19 cellular contexts compared by ENCODE assay signal in the genomic region with DNA sequence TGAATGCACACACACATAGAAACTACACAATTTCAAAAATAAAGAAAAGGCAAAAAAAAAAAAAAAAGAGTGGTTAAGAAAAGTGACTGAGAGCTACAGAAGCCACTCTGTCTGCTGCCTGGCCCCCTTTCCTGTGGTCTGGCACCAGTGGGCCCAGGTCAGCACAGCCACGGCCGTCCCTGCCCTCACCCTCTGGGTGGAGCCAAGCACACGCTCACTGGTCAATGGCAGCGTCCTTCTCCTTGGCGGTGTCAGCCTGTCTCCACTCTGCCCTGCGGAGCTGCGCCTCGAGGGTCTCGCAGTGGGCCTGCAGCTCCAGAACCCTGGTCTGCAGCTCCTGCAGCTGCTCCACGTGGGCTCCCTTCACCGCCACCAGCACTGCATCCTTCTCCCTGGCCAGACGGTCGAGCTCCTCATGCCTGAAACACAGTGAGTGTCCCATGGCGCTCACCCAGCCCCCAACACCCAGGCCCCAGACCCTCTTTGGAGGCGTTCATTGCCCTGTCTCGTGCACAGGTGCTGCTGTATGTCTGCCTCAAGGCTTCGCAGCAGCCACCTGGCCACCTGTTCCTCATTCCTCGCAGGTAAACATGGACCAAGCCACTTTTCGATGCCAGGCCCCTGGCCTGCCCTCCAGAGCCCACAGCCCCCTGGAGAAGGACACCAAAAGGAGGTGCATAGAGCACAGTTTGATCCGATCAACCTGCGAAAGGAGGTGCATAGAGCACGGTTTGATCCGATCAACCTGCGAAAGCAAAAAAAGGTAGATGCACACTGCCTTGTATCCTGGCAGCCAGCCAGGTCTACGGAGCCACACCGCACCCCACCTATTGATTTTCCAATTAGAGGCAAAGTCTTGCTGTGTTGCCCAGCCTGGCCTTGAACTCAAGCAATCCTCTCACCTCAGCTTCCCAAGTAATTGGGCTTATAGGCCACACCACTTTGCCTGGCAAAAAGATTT. TPM values are rescaled to one million over a fixed set of nuclear protein-coding genes. Genes with fewer than 3 reads are reported as not detected.
DNase-seq lines count a peak whose midpoint lies in the region; ATAC-seq, FAIRE-seq and TF ChIP-seq lines count a peak whose summit lies in the region.
"Had no signal": no experiment of that assay in that cellular context is flagged by ENCODE, and none has a peak within 500 bp of the region (broad histone marks: within the 10 kb centered on the region; RNA-seq: fewer than 3 reads in every experiment).

No MANE protein-coding gene starts in this region.

- H3K9ac ChIP-seq in kidney (ENCODE audit: low read length in 2 of 2) = no peak overlapping the region

- FAIRE-seq in kidney (lab: Jason Lieb, UNC) = no peak
- FAIRE-seq: G401.6, GM12891, GM19239, HTR-8/SVneo had no signal

- H3K36me3 ChIP-seq in kidney (ENCODE audit: control insufficient read depth in 1 of 2, insufficient read depth in 2 of 2, low read length in 2 of 2) (peaks cover 4 to 18% of the 10 kb centered on the region in 2 donors), suprapubic skin (peaks cover 31% of the 10 kb centered on the region)

- no peaks in the 10 kb centered on the region for H3K9me3 Mint-ChIP-seq in activated naive CD8-positive, alpha-beta T cell treated with anti-CD3 and anti-CD28 coated beads, Interleukin-2, amount 10 ng/mL, durations not matched to agents 7 days and 5 days
- H3K9me3 Mint-ChIP-seq in activated naive CD8-positive, alpha-beta T cell treated with anti-CD3 and anti-CD28 coated beads, Interleukin-2, amount 50 U/mL, for 24 hours = no peaks in the 10 kb centered on the region
- H3K9me3 Mint-ChIP-seq: CD4-positive, CD25-positive, alpha-beta regulatory T cell had no signal

- no peak for TF ChIP-seq POLR2A in erythroblast (IDR thresholded peaks at IDR 0.05; ENCODE audit: low read length)
- TF ChIP-seq POLR2A in suprapubic skin (IDR thresholded peaks at IDR 0.05) = no peak

- ATAC-seq in activated naive CD8-positive, alpha-beta T cell treated with anti-CD3 and anti-CD28 coated beads, Interleukin-2, amount 10 ng/mL, durations not matched to agents 7 days and 5 days (ENCODE audit: low read depth) = no peak
- ATAC-seq in activated naive CD8-positive, alpha-beta T cell treated with anti-CD3 and anti-CD28 coated beads, Interleukin-2, amount 50 U/mL, for 24 hours = no peak
- no peak for ATAC-seq in HG02678 (IDR thresholded peaks at IDR 0.05; ENCODE audit: unreplicated experiment)
- ATAC-seq: HCT116 had no signal

- H3K36me3 Mint-ChIP-seq in activated naive CD8-positive, alpha-beta T cell treated with anti-CD3 and anti-CD28 coated beads, Interleukin-2, amount 10 ng/mL, durations not matched to agents 7 days and 5 days = peaks cover 16% of the 10 kb centered on the region
- peaks cover 16% of the 10 kb centered on the region for H3K36me3 Mint-ChIP-seq in activated naive CD8-positive, alpha-beta T cell treated with anti-CD3 and anti-CD28 coated beads, Interleukin-2, amount 50 U/mL, for 24 hours (ENCODE audit: low read depth)

- H3K4me3 Mint-ChIP-seq in activated naive CD8-positive, alpha-beta T cell treated with anti-CD3 and anti-CD28 coated beads, Interleukin-2, amount 10 ng/mL, durations not matched to agents 7 days and 5 days = no peak overlapping the region
- no peak overlapping the region for H3K4me3 Mint-ChIP-seq in activated naive CD8-positive, alpha-beta T cell treated with anti-CD3 and anti-CD28 coated beads, Interleukin-2, amount 50 U/mL, for 24 hours
- H3K4me3 Mint-ChIP-seq: CD4-positive, CD25-positive, alpha-beta regulatory T cell had no signal

- intact Hi-C loops in kidney (cut with DNase I) = no loop called here

- H3K27ac ChIP-seq in kidney (ENCODE audit: low read depth in 2 of 2, low read length in 2 of 2) (no peak overlapping the region), suprapubic skin (no peak overlapping the region)

- DNase-seq in activated naive CD8-positive, alpha-beta T cell treated with anti-CD3 and anti-CD28 coated beads, Interleukin-2, amount 10 ng/mL, durations not matched to agents 7 days and 5 days = no peak
- no peak for DNase-seq in activated naive CD8-positive, alpha-beta T cell treated with anti-CD3 and anti-CD28 coated beads, Interleukin-2, amount 50 U/mL, for 24 hours
- DNase-seq in NCI-H2227 treated with DMSO at 0.1 percent for 48 hours (lab: John Stamatoyannopoulos, UW) = peak; percentile 33
- peak; percentile 57 for DNase-seq in kidney
- DNase-seq in erythroblast (lab: John Stamatoyannopoulos, UW) = no peak
- DNase-seq in suprapubic skin (ENCODE audit: low spot score in 2 of 2) = no peak
- DNase-seq: ACHN; CD4-positive, CD25-positive, alpha-beta regulatory T cell; DMS79 treated with DMSO at 0.1 percent for 48 hours; NCI-H1092; NCI-H2029 treated with DMSO at 0.1 percent for 48 hours; NCI-H524 treated with DMSO at 0.1 percent for 48 hours; T-helper 1 cell had no signal

- H3K27me3 Mint-ChIP-seq in activated naive CD8-positive, alpha-beta T cell treated with anti-CD3 and anti-CD28 coated beads, Interleukin-2, amount 10 ng/mL, durations not matched to agents 7 days and 5 days = no peaks in the 10 kb centered on the region
- H3K27me3 Mint-ChIP-seq in activated naive CD8-positive, alpha-beta T cell treated with anti-CD3 and anti-CD28 coated beads, Interleukin-2, amount 50 U/mL, for 24 hours = no peaks in the 10 kb centered on the region
- H3K27me3 Mint-ChIP-seq: CD4-positive, CD25-positive, alpha-beta regulatory T cell had no signal

- POLR2A ChIA-PET in activated naive CD8-positive, alpha-beta T cell treated with anti-CD3 and anti-CD28 coated beads, Interleukin-2, amount 10 ng/mL, durations not matched to agents 7 days and 5 days (lab: Charles Lee) = interaction anchor here (0.6 kb wide), 1 partner anchor 23 kb away, joined by 3 read pairs; no protein-coding TSS in a partner anchor

- TF ChIP-seq CTCF in kidney (IDR thresholded peaks at IDR 0.05; ENCODE audit: borderline replicate concordance, extremely low read depth, insufficient read depth) (no peak), suprapubic skin (IDR thresholded peaks at IDR 0.05) (no peak)

- H3K9me3 ChIP-seq in kidney (ENCODE audit: control insufficient read depth in 1 of 2, low read length in 2 of 2) (no peaks in the 10 kb centered on the region), suprapubic skin (no peaks in the 10 kb centered on the region)

- H3K4me1 ChIP-seq in kidney (ENCODE audit: control insufficient read depth in 1 of 2, insufficient read depth in 1 of 2, low read depth in 1 of 2, low read length in 2 of 2) (no peaks in the 10 kb centered on the region), suprapubic skin (no peaks in the 10 kb centered on the region)

- H3K27me3 ChIP-seq in suprapubic skin = no peaks in the 10 kb centered on the region

- H3K4me3 ChIP-seq in kidney (ENCODE audit: low read length in 2 of 2) = no peak overlapping the region
- no peak overlapping the region for H3K4me3 ChIP-seq in suprapubic skin

- WGBS in suprapubic skin = 90% methylated on average over 21 of the region's 26 CpGs

- TF ChIP-seq EP300 in suprapubic skin (IDR thresholded peaks at IDR 0.05) = no peak

- peaks cover 2% of the 10 kb centered on the region for H3K4me1 Mint-ChIP-seq in activated naive CD8-positive, alpha-beta T cell treated with anti-CD3 and anti-CD28 coated beads, Interleukin-2, amount 10 ng/mL, durations not matched to agents 7 days and 5 days
- no peaks in the 10 kb centered on the region for H3K4me1 Mint-ChIP-seq in activated naive CD8-positive, alpha-beta T cell treated with anti-CD3 and anti-CD28 coated beads, Interleukin-2, amount 50 U/mL, for 24 hours
- H3K4me1 Mint-ChIP-seq: CD4-positive, CD25-positive, alpha-beta regulatory T cell had no signal

- peak overlapping the region; percentile 21 for H3K27ac Mint-ChIP-seq in activated naive CD8-positive, alpha-beta T cell treated with anti-CD3 and anti-CD28 coated beads, Interleukin-2, amount 10 ng/mL, durations not matched to agents 7 days and 5 days
- H3K27ac Mint-ChIP-seq in activated naive CD8-positive, alpha-beta T cell treated with anti-CD3 and anti-CD28 coated beads, Interleukin-2, amount 50 U/mL, for 24 hours = no peak overlapping the region
- H3K27ac Mint-ChIP-seq: CD4-positive, CD25-positive, alpha-beta regulatory T cell had no signal

RNA-seq across cellular contexts. Expression of a gene that starts 24.4 kb away (rescaled TPM):
- 10 to 100 TPM; 79.5 to 81.7 TPM for total RNA-seq in activated naive CD8-positive, alpha-beta T cell treated with anti-CD3 and anti-CD28 coated beads, Interleukin-2, amount 10 ng/mL, durations not matched to agents 7 days and 5 days
- total RNA-seq in kidney (79.4 TPM), suprapubic skin (10 to 100 TPM; 16.1 to 29.8 (median 20.3) TPM)
- 46.7 TPM for polyA plus RNA-seq in kidney (ENCODE audit: insufficient read depth, low read depth, low replicate concordance)

RNA-seq across cellular contexts. Expression of a gene that starts 40.6 kb away (rescaled TPM):
- total RNA-seq in activated naive CD8-positive, alpha-beta T cell treated with anti-CD3 and anti-CD28 coated beads, Interleukin-2, amount 10 ng/mL, durations not matched to agents 7 days and 5 days = 100 to 1,000 TPM; 195 to 211 TPM
- total RNA-seq in kidney (85.7 TPM), suprapubic skin (1 to 10 TPM; 3.6 to 7.6 (median 4.5) TPM)
- polyA plus RNA-seq in kidney (ENCODE audit: insufficient read depth, low read depth, low replicate concordance) = 28.8 TPM

Comparison
In these comparisons a context has a peak if more than half of its experiments do, and no peak if none do; other contexts are left out.
1. DNase-seq: peak in NCI-H2227 treated with DMSO at 0.1 percent for 48 hours (single experiment) and kidney (single experiment); none in activated naive CD8-positive, alpha-beta T cell treated with anti-CD3 and anti-CD28 coated beads, Interleukin-2, amount 10 ng/mL, durations not matched to agents 7 days and 5 days (single experiment), activated naive CD8-positive, alpha-beta T cell treated with anti-CD3 and anti-CD28 coated beads, Interleukin-2, amount 50 U/mL, for 24 hours (single experiment), erythroblast (0 of 2) and suprapubic skin (0 of 2).
2. RNA of a gene that starts 40.6 kb away (total RNA-seq): 195 to 211 TPM in activated naive CD8-positive, alpha-beta T cell treated with anti-CD3 and anti-CD28 coated beads, Interleukin-2, amount 10 ng/mL, durations not matched to agents 7 days and 5 days and 85.7 TPM in kidney (single experiment); 3.6 to 7.6 TPM in suprapubic skin; every median in the first group is over 10 times any median in the second.